In the genomic region with DNA sequence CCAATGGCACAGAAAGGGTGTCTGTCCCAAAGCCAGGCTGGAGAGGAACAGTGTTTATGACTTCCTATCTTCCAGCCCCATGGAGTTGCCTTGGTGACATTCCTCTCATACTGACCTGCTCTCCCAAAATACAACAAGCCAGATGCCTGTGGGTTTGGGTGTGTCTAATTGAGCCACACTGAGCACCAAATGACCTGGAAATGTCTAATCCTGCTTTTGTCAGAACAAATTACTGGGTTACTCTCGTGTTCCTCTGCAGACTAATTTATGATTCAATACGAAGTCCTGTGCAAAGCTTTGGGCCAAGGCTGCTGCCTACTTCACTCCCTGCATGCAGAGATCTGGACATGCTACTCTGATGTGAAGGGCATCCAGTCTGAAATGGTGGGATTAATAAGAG, we compare ENCODE assay signal across 11 cellular contexts.
DNase-seq lines count a peak whose midpoint lies in the region; ATAC-seq and TF ChIP-seq lines count a peak whose summit lies in the region.
"Had no signal": no experiment of that assay in that cellular context is flagged by ENCODE, and none has a peak within 500 bp of the region (broad histone marks: within the 10 kb centered on the region; RNA-seq: fewer than 3 reads in every experiment).

No MANE protein-coding gene starts in this region.

- H3K27me3 ChIP-seq in SJSA1 (replicated peaks) (no peaks in the 10 kb centered on the region), gastroesophageal sphincter (no peaks in the 10 kb centered on the region), gastrocnemius medialis (no peaks in the 10 kb centered on the region), endodermal cell (ENCODE audit: control insufficient read depth, insufficient read depth, low read length, poor library complexity, severe bottlenecking) (no peaks in the 10 kb centered on the region)
- H3K27me3 ChIP-seq: thyroid gland had no signal

- 10% methylated on average over 2 of the region's 2 CpGs; no CpG with 5 or more reads in 1 of the 2 donors for WGBS in gastroesophageal sphincter (ENCODE audit: low coverage in 1 of 2), 2 donors
- 79 to 86% methylated on average over 2 of the region's 2 CpGs for WGBS in endodermal cell (ENCODE audit: insufficient coverage in 1 of 2, insufficient read length in 1 of 2), 2 experiments

- no peak for TF ChIP-seq CTCF in gastroesophageal sphincter (IDR thresholded peaks at IDR 0.05)
- TF ChIP-seq CTCF in gastrocnemius medialis (IDR thresholded peaks at IDR 0.05 in 4 of 5, conservative IDR thresholded peaks at IDR 0.05 in 1 of 5) = no peak
- TF ChIP-seq CTCF in endodermal cell (conservative IDR thresholded peaks at IDR 0.05) = no peak

- peak overlapping the region; percentile 59 for H3K27ac ChIP-seq in SJSA1
- peak overlapping the region in 2 of 4 donors; percentile 18 to 32 for H3K27ac ChIP-seq in gastroesophageal sphincter
- peak overlapping the region in 1 of 4 donors; percentile 18 for H3K27ac ChIP-seq in gastrocnemius medialis
- no peak overlapping the region for H3K27ac ChIP-seq in endodermal cell (ENCODE audit: low read depth, low read length)
- H3K27ac ChIP-seq: thyroid gland had no signal

- H3K4me3 ChIP-seq in SJSA1 = no peak overlapping the region
- H3K4me3 ChIP-seq in gastroesophageal sphincter = no peak overlapping the region
- H3K4me3 ChIP-seq in gastrocnemius medialis = no peak overlapping the region
- no peak overlapping the region for H3K4me3 ChIP-seq in endodermal cell (ENCODE audit: low read length)
- H3K4me3 ChIP-seq: thyroid gland had no signal

- no peak overlapping the region for H3K27ac Mint-ChIP-seq in activated CD8-positive, alpha-beta T cell treated with anti-CD3 and anti-CD28 coated beads, Interleukin-2, amount 10 ng/mL, durations not matched to agents 7 days and 5 days
- no peak overlapping the region for H3K27ac Mint-ChIP-seq in activated naive CD8-positive, alpha-beta T cell treated with anti-CD3 and anti-CD28 coated beads, Interleukin-2, amount 50 U/mL, for 24 hours
- no peak overlapping the region for H3K27ac Mint-ChIP-seq in endodermal cell
- H3K27ac Mint-ChIP-seq: activated naive CD8-positive, alpha-beta T cell had no signal

- TF ChIP-seq POLR2A in gastroesophageal sphincter (IDR thresholded peaks at IDR 0.05) (no peak), gastrocnemius medialis (IDR thresholded peaks at IDR 0.05) (no peak)

- CTCF ChIA-PET in activated CD8-positive, alpha-beta T cell treated with anti-CD3 and anti-CD28 coated beads, Interleukin-2, amount 10 ng/mL, durations not matched to agents 7 days and 5 days (lab: Charles Lee) = no interaction called here

- POLR2A ChIA-PET in activated CD8-positive, alpha-beta T cell treated with anti-CD3 and anti-CD28 coated beads, Interleukin-2, amount 10 ng/mL, durations not matched to agents 7 days and 5 days (lab: Charles Lee) = no interaction called here

- intact Hi-C loops in gastrocnemius medialis (cut with DNase I; ENCODE audit: low total_unique reads) = no loop called here

- ATAC-seq in gastroesophageal sphincter = peak; percentile 89
- ATAC-seq in gastrocnemius medialis = peak; percentile 90 to 95
- ATAC-seq in activated CD8-positive, alpha-beta T cell treated with anti-CD3 and anti-CD28 coated beads, Interleukin-2, amount 10 ng/mL, durations not matched to agents 7 days and 5 days = no peak
- no peak for ATAC-seq in GM21737 (IDR thresholded peaks at IDR 0.05; ENCODE audit: unreplicated experiment)
- no peak for ATAC-seq in activated naive CD8-positive, alpha-beta T cell treated with anti-CD3 and anti-CD28 coated beads, Interleukin-2, amount 50 U/mL, for 24 hours

- peaks cover 4% of the 10 kb centered on the region for H3K9me3 Mint-ChIP-seq in activated CD8-positive, alpha-beta T cell treated with anti-CD3 and anti-CD28 coated beads, Interleukin-2, amount 10 ng/mL, durations not matched to agents 7 days and 5 days (ENCODE audit: insufficient read depth)
- peaks cover 3% of the 10 kb centered on the region for H3K9me3 Mint-ChIP-seq in activated naive CD8-positive, alpha-beta T cell treated with anti-CD3 and anti-CD28 coated beads, Interleukin-2, amount 50 U/mL, for 24 hours
- H3K9me3 Mint-ChIP-seq in endodermal cell = peaks cover 12% of the 10 kb centered on the region

- no peak overlapping the region for H3K4me3 Mint-ChIP-seq in activated CD8-positive, alpha-beta T cell treated with anti-CD3 and anti-CD28 coated beads, Interleukin-2, amount 10 ng/mL, durations not matched to agents 7 days and 5 days
- no peak overlapping the region for H3K4me3 Mint-ChIP-seq in activated naive CD8-positive, alpha-beta T cell treated with anti-CD3 and anti-CD28 coated beads, Interleukin-2, amount 50 U/mL, for 24 hours
- H3K4me3 Mint-ChIP-seq in endodermal cell = no peak overlapping the region
- H3K4me3 Mint-ChIP-seq: activated naive CD8-positive, alpha-beta T cell had no signal

- H3K4me1 ChIP-seq in SJSA1 (replicated peaks) (peaks cover 35% of the 10 kb centered on the region), gastroesophageal sphincter (peaks cover 0 to 8% (median 5%) of the 10 kb centered on the region in 3 donors), gastrocnemius medialis (peaks cover 0 to 6% of the 10 kb centered on the region in 2 donors), endodermal cell (ENCODE audit: control insufficient read depth, insufficient read depth, low read length) (no peaks in the 10 kb centered on the region)
- H3K4me1 ChIP-seq: thyroid gland had no signal

- DNase-seq in G401 (ENCODE audit: low spot score) = peak; percentile 50
- peak; percentile 83 to 84 for DNase-seq in SJSA1 (ENCODE audit: low read depth in 1 of 2, low spot score in 2 of 2)
- peak; percentile 45 to 52 for DNase-seq in gastrocnemius medialis
- DNase-seq in activated CD8-positive, alpha-beta T cell treated with anti-CD3 and anti-CD28 coated beads, Interleukin-2, amount 10 ng/mL, durations not matched to agents 7 days and 5 days = no peak
- DNase-seq in activated naive CD8-positive, alpha-beta T cell treated with anti-CD3 and anti-CD28 coated beads, Interleukin-2, amount 50 U/mL, for 24 hours = no peak
- no peak for DNase-seq in endodermal cell
- DNase-seq: NCI-H510A treated with DMSO at 0.1 percent for 48 hours had no signal

- in situ Hi-C loops in G401 (cut with HindIII; ENCODE audit: low sequenced_read_pairs) (loop anchor here (25.0 kb wide), 1 partner anchor 321 kb away; no protein-coding TSS in a partner anchor), gastrocnemius medialis (cut with MboI; ENCODE audit: low sequenced_read_pairs in 4 of 4) (no loop called here)

- H3K9me3 ChIP-seq in SJSA1 (replicated peaks) (no peaks in the 10 kb centered on the region), gastroesophageal sphincter (no peaks in the 10 kb centered on the region), gastrocnemius medialis (no peaks in the 10 kb centered on the region), endodermal cell (ENCODE audit: control insufficient read depth, low read length) (peaks cover 5% of the 10 kb centered on the region)
- H3K9me3 ChIP-seq: thyroid gland had no signal

- no peak overlapping the region for H3K9ac ChIP-seq in endodermal cell (ENCODE audit: extremely low read depth, low read length, poor library complexity, severe bottlenecking)

- H3K36me3 ChIP-seq in SJSA1 = no peaks in the 10 kb centered on the region
- no peaks in the 10 kb centered on the region for H3K36me3 ChIP-seq in gastroesophageal sphincter
- no peaks in the 10 kb centered on the region for H3K36me3 ChIP-seq in gastrocnemius medialis
- no peaks in the 10 kb centered on the region for H3K36me3 ChIP-seq in endodermal cell (ENCODE audit: control insufficient read depth, insufficient read depth, low read length)
- H3K36me3 ChIP-seq: thyroid gland had no signal

- H3K4me1 Mint-ChIP-seq in activated CD8-positive, alpha-beta T cell treated with anti-CD3 and anti-CD28 coated beads, Interleukin-2, amount 10 ng/mL, durations not matched to agents 7 days and 5 days (ENCODE audit: low read depth) = no peaks in the 10 kb centered on the region
- H3K4me1 Mint-ChIP-seq in activated naive CD8-positive, alpha-beta T cell treated with anti-CD3 and anti-CD28 coated beads, Interleukin-2, amount 50 U/mL, for 24 hours = no peaks in the 10 kb centered on the region
- H3K4me1 Mint-ChIP-seq in endodermal cell = peaks cover 2% of the 10 kb centered on the region

- H3K27me3 Mint-ChIP-seq in activated CD8-positive, alpha-beta T cell treated with anti-CD3 and anti-CD28 coated beads, Interleukin-2, amount 10 ng/mL, durations not matched to agents 7 days and 5 days (ENCODE audit: low read depth) = peaks cover 6% of the 10 kb centered on the region
- H3K27me3 Mint-ChIP-seq in activated naive CD8-positive, alpha-beta T cell treated with anti-CD3 and anti-CD28 coated beads, Interleukin-2, amount 50 U/mL, for 24 hours = no peaks in the 10 kb centered on the region
- no peaks in the 10 kb centered on the region for H3K27me3 Mint-ChIP-seq in endodermal cell (ENCODE audit: insufficient read depth)

- TF ChIP-seq EP300 in gastroesophageal sphincter (IDR thresholded peaks at IDR 0.05) = no peak

- no peaks in the 10 kb centered on the region for H3K36me3 Mint-ChIP-seq in activated CD8-positive, alpha-beta T cell treated with anti-CD3 and anti-CD28 coated beads, Interleukin-2, amount 10 ng/mL, durations not matched to agents 7 days and 5 days (ENCODE audit: low read depth)
- no peaks in the 10 kb centered on the region for H3K36me3 Mint-ChIP-seq in activated naive CD8-positive, alpha-beta T cell treated with anti-CD3 and anti-CD28 coated beads, Interleukin-2, amount 50 U/mL, for 24 hours (ENCODE audit: low read depth)
- no peaks in the 10 kb centered on the region for H3K36me3 Mint-ChIP-seq in endodermal cell (ENCODE audit: low read depth)
- H3K36me3 Mint-ChIP-seq: activated naive CD8-positive, alpha-beta T cell had no signal

Comparison
In these comparisons a context has a peak if more than half of its experiments do, and no peak if none do; other contexts are left out.
1. DNase-seq: peak in G401 (single experiment), SJSA1 (2 of 2) and gastrocnemius medialis (2 of 2); none in activated CD8-positive, alpha-beta T cell treated with anti-CD3 and anti-CD28 coated beads, Interleukin-2, amount 10 ng/mL, durations not matched to agents 7 days and 5 days (single experiment), activated naive CD8-positive, alpha-beta T cell treated with anti-CD3 and anti-CD28 coated beads, Interleukin-2, amount 50 U/mL, for 24 hours (single experiment) and endodermal cell (single experiment).
2. ATAC-seq: peak in gastroesophageal sphincter (single experiment) and gastrocnemius medialis (2 of 2); none in activated CD8-positive, alpha-beta T cell treated with anti-CD3 and anti-CD28 coated beads, Interleukin-2, amount 10 ng/mL, durations not matched to agents 7 days and 5 days (single experiment), GM21737 (single experiment) and activated naive CD8-positive, alpha-beta T cell treated with anti-CD3 and anti-CD28 coated beads, Interleukin-2, amount 50 U/mL, for 24 hours (single experiment).